Comparison of ENCODE assay signal across 24 cellular contexts in the genomic region with DNA sequence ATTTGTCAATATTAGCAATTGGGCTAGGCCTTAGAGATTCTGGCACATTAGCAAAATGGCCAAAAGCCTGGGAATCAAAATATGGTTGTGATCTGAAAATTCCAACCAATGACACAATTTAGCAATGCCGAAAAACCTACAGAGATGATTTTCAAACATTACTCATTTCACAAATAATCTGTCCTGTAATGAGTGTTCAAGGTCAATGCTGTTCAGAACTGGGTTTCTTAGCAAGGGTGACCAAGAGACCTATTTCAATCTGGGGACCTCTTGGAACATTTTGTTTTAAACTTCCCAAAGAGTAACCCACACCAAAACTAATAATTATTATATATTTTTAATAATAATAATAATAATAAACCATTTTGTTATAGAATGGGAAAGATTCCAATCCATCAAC. TPM values are rescaled to one million over a fixed set of nuclear protein-coding genes. Genes with fewer than 3 reads are reported as not detected.
DNase-seq lines count a peak whose midpoint lies in the region; ATAC-seq, FAIRE-seq and TF ChIP-seq lines count a peak whose summit lies in the region.
"Had no signal": no experiment of that assay in that cellular context is flagged by ENCODE, and none has a peak within 500 bp of the region (broad histone marks: within the 10 kb centered on the region; RNA-seq: fewer than 3 reads in every experiment).

No MANE protein-coding gene starts in this region.

- FAIRE-seq in HTR-8/SVneo (lab: Jason Lieb, UNC): no peak
- no peak for FAIRE-seq in GM12891 (lab: Jason Lieb, UNC)
- FAIRE-seq: A549, D721Med, GM19239, H1 had no signal

- intact Hi-C loops in dendritic cell treated with granulocyte-macrophage colony-stimulating factor and Interleukin-4, amounts not matched to agents 40 ng/mL and 50 ng/mL, for 4 days (cut with micrococcal nuclease): loop anchor here (2.0 kb wide), 1 partner anchor 16 kb away; no protein-coding TSS in a partner anchor

- no peaks in the 10 kb centered on the region for H3K27me3 Mint-ChIP-seq in activated naive CD4-positive, alpha-beta T cell treated with anti-CD3 and anti-CD28 coated beads, Interleukin-2, amount 10 ng/mL, durations not matched to agents 7 days and 5 days
- H3K27me3 Mint-ChIP-seq in dendritic cell treated with granulocyte-macrophage colony-stimulating factor and Interleukin-4, amounts not matched to agents 40 ng/mL and 50 ng/mL, for 4 days: no peaks in the 10 kb centered on the region
- H3K27me3 Mint-ChIP-seq: CD4-positive, alpha-beta T cell had no signal

- H3K27ac Mint-ChIP-seq in activated naive CD4-positive, alpha-beta T cell treated with anti-CD3 and anti-CD28 coated beads, Interleukin-2, amount 50 U/mL, for 72 hours: no peak overlapping the region
- H3K27ac Mint-ChIP-seq in activated naive CD4-positive, alpha-beta T cell treated with anti-CD3 and anti-CD28 coated beads, Interleukin-2, amount 10 ng/mL, durations not matched to agents 7 days and 5 days: no peak overlapping the region
- peak overlapping the region; percentile 85 for H3K27ac Mint-ChIP-seq in dendritic cell treated with granulocyte-macrophage colony-stimulating factor and Interleukin-4, amounts not matched to agents 40 ng/mL and 50 ng/mL, for 4 days
- H3K27ac Mint-ChIP-seq in stimulated activated effector memory CD8-positive, alpha-beta T cell treated with anti-CD3 and anti-CD28 coated beads, Interleukin-12 subunit alpha, Interleukin-12 subunit beta, amount 100 ng/mL, for 72 hours: no peak overlapping the region
- H3K27ac Mint-ChIP-seq: CD4-positive, alpha-beta T cell had no signal

- DNase-seq in activated naive CD4-positive, alpha-beta T cell treated with anti-CD3 and anti-CD28 coated beads, Interleukin-2, amount 50 U/mL, for 72 hours (ENCODE audit: low spot score in 2 of 2): no peak
- no peak for DNase-seq in activated naive CD4-positive, alpha-beta T cell treated with anti-CD3 and anti-CD28 coated beads, Interleukin-2, amount 10 ng/mL, durations not matched to agents 7 days and 5 days
- no peak for DNase-seq in stimulated activated effector memory CD8-positive, alpha-beta T cell treated with anti-CD3 and anti-CD28 coated beads, Interleukin-12 subunit alpha, Interleukin-12 subunit beta, amount 100 ng/mL, for 72 hours (ENCODE audit: low spot score in 2 of 2)
- DNase-seq in HTR-8/SVneo (ENCODE audit: insufficient read length, low spot score) (no peak), GM12891 (ENCODE audit: insufficient read length, low spot score) (no peak), kidney tubule cell (ENCODE audit: low spot score) (no peak)
- DNase-seq: 8988T; ACHN; BE2C; CD4-positive, alpha-beta T cell; CD8-positive, alpha-beta memory T cell; DMS 273 treated with DMSO at 0.1 percent for 48 hours; DMS79; EL; GF-D8; GM23248; H7; HCEC 1CT had no signal

- no peak for TF ChIP-seq POLR2A in GM12891 (IDR thresholded peaks at IDR 0.05; ENCODE audit: low read depth, low read length)

- H3K36me3 Mint-ChIP-seq in activated naive CD4-positive, alpha-beta T cell treated with anti-CD3 and anti-CD28 coated beads, Interleukin-2, amount 50 U/mL, for 72 hours: peaks cover 9 to 33% of the 10 kb centered on the region in 2 donors
- peaks cover 22% of the 10 kb centered on the region for H3K36me3 Mint-ChIP-seq in activated naive CD4-positive, alpha-beta T cell treated with anti-CD3 and anti-CD28 coated beads, Interleukin-2, amount 10 ng/mL, durations not matched to agents 7 days and 5 days
- H3K36me3 Mint-ChIP-seq in dendritic cell treated with granulocyte-macrophage colony-stimulating factor and Interleukin-4, amounts not matched to agents 40 ng/mL and 50 ng/mL, for 4 days (ENCODE audit: low read depth): peaks cover 20% of the 10 kb centered on the region
- peaks cover 10% of the 10 kb centered on the region for H3K36me3 Mint-ChIP-seq in stimulated activated effector memory CD8-positive, alpha-beta T cell treated with anti-CD3 and anti-CD28 coated beads, Interleukin-12 subunit alpha, Interleukin-12 subunit beta, amount 100 ng/mL, for 72 hours

- peaks cover 13% of the 10 kb centered on the region for H3K4me1 Mint-ChIP-seq in activated naive CD4-positive, alpha-beta T cell treated with anti-CD3 and anti-CD28 coated beads, Interleukin-2, amount 10 ng/mL, durations not matched to agents 7 days and 5 days
- H3K4me1 Mint-ChIP-seq in dendritic cell treated with granulocyte-macrophage colony-stimulating factor and Interleukin-4, amounts not matched to agents 40 ng/mL and 50 ng/mL, for 4 days (ENCODE audit: low read depth): peaks cover 60% of the 10 kb centered on the region
- peaks cover 19% of the 10 kb centered on the region for H3K4me1 Mint-ChIP-seq in stimulated activated effector memory CD8-positive, alpha-beta T cell treated with anti-CD3 and anti-CD28 coated beads, Interleukin-12 subunit alpha, Interleukin-12 subunit beta, amount 100 ng/mL, for 72 hours

- CTCF ChIA-PET in activated naive CD4-positive, alpha-beta T cell treated with anti-CD3 and anti-CD28 coated beads, Interleukin-2, amount 10 ng/mL, durations not matched to agents 7 days and 5 days (lab: Charles Lee): no interaction called here

- H3K4me3 Mint-ChIP-seq in activated naive CD4-positive, alpha-beta T cell treated with anti-CD3 and anti-CD28 coated beads, Interleukin-2, amount 10 ng/mL, durations not matched to agents 7 days and 5 days: no peak overlapping the region
- no peak overlapping the region for H3K4me3 Mint-ChIP-seq in dendritic cell treated with granulocyte-macrophage colony-stimulating factor and Interleukin-4, amounts not matched to agents 40 ng/mL and 50 ng/mL, for 4 days
- H3K4me3 Mint-ChIP-seq in stimulated activated effector memory CD8-positive, alpha-beta T cell treated with anti-CD3 and anti-CD28 coated beads, Interleukin-12 subunit alpha, Interleukin-12 subunit beta, amount 100 ng/mL, for 72 hours: no peak overlapping the region
- H3K4me3 Mint-ChIP-seq: CD4-positive, alpha-beta T cell; CD8-positive, alpha-beta memory T cell had no signal

- H3K9me3 Mint-ChIP-seq in activated naive CD4-positive, alpha-beta T cell treated with anti-CD3 and anti-CD28 coated beads, Interleukin-2, amount 50 U/mL, for 72 hours: no peaks in the 10 kb centered on the region
- H3K9me3 Mint-ChIP-seq in activated naive CD4-positive, alpha-beta T cell treated with anti-CD3 and anti-CD28 coated beads, Interleukin-2, amount 10 ng/mL, durations not matched to agents 7 days and 5 days: no peaks in the 10 kb centered on the region
- H3K9me3 Mint-ChIP-seq in dendritic cell treated with granulocyte-macrophage colony-stimulating factor and Interleukin-4, amounts not matched to agents 40 ng/mL and 50 ng/mL, for 4 days: no peaks in the 10 kb centered on the region
- H3K9me3 Mint-ChIP-seq in stimulated activated effector memory CD8-positive, alpha-beta T cell treated with anti-CD3 and anti-CD28 coated beads, Interleukin-12 subunit alpha, Interleukin-12 subunit beta, amount 100 ng/mL, for 72 hours: no peaks in the 10 kb centered on the region
- H3K9me3 Mint-ChIP-seq: CD14-positive monocyte; CD4-positive, alpha-beta T cell; CD8-positive, alpha-beta memory T cell had no signal

- peak; percentile 57 for ATAC-seq in activated naive CD4-positive, alpha-beta T cell treated with anti-CD3 and anti-CD28 coated beads, Interleukin-2, amount 50 U/mL, for 72 hours
- ATAC-seq in stimulated activated effector memory CD8-positive, alpha-beta T cell treated with anti-CD3 and anti-CD28 coated beads, Interleukin-12 subunit alpha, Interleukin-12 subunit beta, amount 100 ng/mL, for 72 hours: peak; percentile 74
- ATAC-seq: A549 had no signal

TF ChIP-seq in GM12891, 5 proteins besides CTCF, POLR2A, EP300 and RAD21:
- TF ChIP-seq SPI1 (IDR thresholded peaks at IDR 0.05; ENCODE audit: low read depth, low read length): no peak
- TF ChIP-seq TAF1 (IDR thresholded peaks at IDR 0.05; ENCODE audit: low read depth, low read length): no peak
- TF ChIP-seq POLR2AphosphoS5 (IDR thresholded peaks at IDR 0.05; ENCODE audit: low read depth, low read length): no peak
- TF ChIP-seq POU2F2 (IDR thresholded peaks at IDR 0.05; ENCODE audit: low read depth, low read length): no peak
- no peak for TF ChIP-seq PAX5 (IDR thresholded peaks at IDR 0.05; ENCODE audit: insufficient read depth, low read length, severe bottlenecking)
TF ChIP-seq in GM12891: peak in this region for 0.

RNA-seq across cellular contexts. Expression of a gene that starts 24.1 kb away (rescaled TPM):
- 100 to 1,000 TPM; 137 to 167 TPM for total RNA-seq in activated naive CD4-positive, alpha-beta T cell treated with anti-CD3 and anti-CD28 coated beads, Interleukin-2, amount 50 U/mL, for 72 hours
- polyA plus RNA-seq in GM12891 (2012; ENCODE audit: low read depth, missing spikeins): 70.4 TPM
- total RNA-seq: GM23248 had no signal
- polyA plus RNA-seq: GM23248 had no signal
